In genomic region chr6:25232478-25232877, GRCh38 we compare ENCODE assay signal across 16 cellular contexts. TPM values are rescaled to one million over a fixed set of nuclear protein-coding genes. Genes with fewer than 3 reads are reported as not detected.
DNase-seq lines count a peak whose midpoint lies in the region; ATAC-seq and TF ChIP-seq lines count a peak whose summit lies in the region.
"Had no signal": no experiment of that assay in that cellular context is flagged by ENCODE, and none has a peak within 500 bp of the region (broad histone marks: within the 10 kb centered on the region; RNA-seq: fewer than 3 reads in every experiment).

No MANE protein-coding gene starts in this region.

- H3K4me3 ChIP-seq in BJ (ENCODE audit: low read depth, low read length) (no peak overlapping the region), foreskin fibroblast (ENCODE audit: low read depth in 1 of 2, low read length in 2 of 2) (peak overlapping the region; percentile 14 to 36)
- H3K4me3 ChIP-seq: sigmoid colon had no signal

- intact Hi-C loops in posterior vena cava (cut with DNase I): no loop called here

- no peaks in the 10 kb centered on the region for H3K36me3 ChIP-seq in BJ (ENCODE audit: control insufficient read depth, insufficient read depth, low read length)
- H3K36me3 ChIP-seq: sigmoid colon had no signal

- CTCF ChIA-PET in BJ (lab: Yijun Ruan, JAX): interaction anchor here (0.9 to 1.5 kb wide), 6 partner anchors 9 to 257 kb away, joined by 3 to 4 read pairs (median 4); partner anchors contain the start of gene CARMIL1

- POLR2A ChIA-PET in BJ (lab: Charles Lee): no interaction called here

- peak; percentile 72 for DNase-seq in BJ (ENCODE audit: low read depth)
- peak; percentile 58 for DNase-seq in SK-N-DZ (ENCODE audit: low spot score)
- peak; percentile 76 to 96 for DNase-seq in foreskin fibroblast
- peak; percentile 80 for DNase-seq in posterior vena cava (ENCODE audit: low spot score)
- DNase-seq in MV-4-11 (lab: John Stamatoyannopoulos, UW): no peak
- no peak for DNase-seq in stimulated activated naive CD8-positive, alpha-beta T cell treated with anti-CD3 and anti-CD28 coated beads, Interleukin-15, Interleukin-2, amounts not matched to agents 100 U/mL and 50 U/mL, for 24 hours
- DNase-seq in activated CD4-positive, alpha-beta T cell treated with anti-CD3 and anti-CD28 coated beads, Interleukin-2, amount 50 U/mL, for 48 hours: no peak
- DNase-seq in DMS79 treated with DMSO at 0.1 percent for 48 hours (lab: John Stamatoyannopoulos, UW): no peak
- DNase-seq: activated CD8-positive, alpha-beta T cell treated with anti-CD3 and anti-CD28 coated beads, Interleukin-2, amount 10 ng/mL, durations not matched to agents 7 days and 5 days; amniotic stem cell; KBM-7; NCI-H446 treated with DMSO at 0.1 percent for 48 hours; sigmoid colon; stimulated activated CD4-positive, alpha-beta T cell treated with anti-CD3 and anti-CD28 coated beads, Interleukin-4, amount 100 ng/mL, for 4 hours had no signal

- no peak for TF ChIP-seq CTCF in BJ (IDR thresholded peaks at IDR 0.05; ENCODE audit: insufficient read depth, low read depth, low read length)
- no peak for TF ChIP-seq CTCF in foreskin fibroblast (IDR thresholded peaks at IDR 0.05; ENCODE audit: low read depth, low read length)

- ATAC-seq in stimulated activated naive CD8-positive, alpha-beta T cell treated with anti-CD3 and anti-CD28 coated beads, Interleukin-15, Interleukin-2, amounts not matched to agents 100 U/mL and 50 U/mL, for 24 hours: no peak
- ATAC-seq: activated CD8-positive, alpha-beta T cell treated with anti-CD3 and anti-CD28 coated beads, Interleukin-2, amount 10 ng/mL, durations not matched to agents 7 days and 5 days; esophagus mucosa; HCT116 had no signal

- no peaks in the 10 kb centered on the region for H3K27me3 ChIP-seq in BJ (ENCODE audit: control insufficient read depth, insufficient read depth, low read length)
- H3K27me3 ChIP-seq: sigmoid colon had no signal

RNA-seq across cellular contexts. Expression of gene CARMIL1, which starts 46.7 kb away (rescaled TPM):
- 3.7 and 6.0 TPM in 2 replicates for polyA plus RNA-seq in BJ (2011; rRNA removed)
- polyA minus RNA-seq in BJ (2011; rRNA and poly(A)+ RNA removed): 5.9 and 6.9 TPM in 2 replicates
- polyA plus RNA-seq in SK-N-DZ (2014; cell fraction: cytosol; rRNA removed): 6.1 and 6.8 TPM in 2 replicates
- 4.8 and 6.5 TPM in 2 replicates for polyA plus RNA-seq in SK-N-DZ (2014; cell fraction: nucleus; rRNA removed)
- total RNA-seq in posterior vena cava: 10 to 100 TPM; 19.8 to 20.4 TPM

Comparison
In these comparisons a context has a peak if more than half of its experiments do, and no peak if none do; other contexts are left out.
1. DNase-seq: peak in BJ (single experiment), SK-N-DZ (single experiment), foreskin fibroblast (2 of 2) and posterior vena cava (single experiment); none in MV-4-11 (single experiment), stimulated activated naive CD8-positive, alpha-beta T cell treated with anti-CD3 and anti-CD28 coated beads, Interleukin-15, Interleukin-2, amounts not matched to agents 100 U/mL and 50 U/mL, for 24 hours (single experiment), activated CD4-positive, alpha-beta T cell treated with anti-CD3 and anti-CD28 coated beads, Interleukin-2, amount 50 U/mL, for 48 hours (0 of 2) and DMS79 treated with DMSO at 0.1 percent for 48 hours (single experiment).